Comparison of ENCODE assay signal across 19 cellular contexts in genomic region chr18:53887447-53887846, GRCh38.
"Had no signal": no experiment of that assay in that cellular context is flagged by ENCODE, and none has a peak within 500 bp of the region (broad histone marks: within the 10 kb centered on the region; RNA-seq: fewer than 3 reads in every experiment).

No MANE protein-coding gene starts in this region.

- H3K9me3 ChIP-seq: gastrocnemius medialis, left ventricle myocardium inferior, pancreas, right lobe of liver, suprapubic skin, thyroid gland, upper lobe of left lung, vagina had no signal

- H3K4me1 ChIP-seq: gastrocnemius medialis, left ventricle myocardium inferior, pancreas, right lobe of liver, suprapubic skin, thyroid gland, upper lobe of left lung, vagina had no signal

- H3K4me3 ChIP-seq: dorsolateral prefrontal cortex, gastrocnemius medialis, left ventricle myocardium inferior, lung, pancreas, right lobe of liver, suprapubic skin, thyroid gland, upper lobe of left lung, vagina had no signal

- DNase-seq: cortex of kidney; dorsolateral prefrontal cortex; effector CD8-positive, alpha-beta T cell; gastrocnemius medialis; glutamatergic neuron; left ventricle myocardium inferior; mesenchymal stem cell; naive B cell; occipital lobe; pancreas; right lobe of liver; stimulated activated CD4-positive, alpha-beta T cell treated with anti-CD3 and anti-CD28 coated beads, Interleukin-4, amount 100 ng/mL, for 1 hour; stimulated activated CD8-positive, alpha-beta memory T cell treated with anti-CD3 and anti-CD28 coated beads, Interleukin-4, amount 100 ng/mL, for 48 hours; stimulated activated naive CD8-positive, alpha-beta T cell treated with anti-CD3 and anti-CD28 coated beads, Interleukin-15, Interleukin-2, amounts not matched to agents 100 U/mL and 50 U/mL, for 24 hours; thyroid gland; upper lobe of left lung had no signal

- H3K27ac ChIP-seq: dorsolateral prefrontal cortex, gastrocnemius medialis, left ventricle myocardium inferior, pancreas, right lobe of liver, suprapubic skin, thyroid gland, upper lobe of left lung, vagina had no signal

- H3K36me3 ChIP-seq: gastrocnemius medialis, left ventricle myocardium inferior, pancreas, right lobe of liver, suprapubic skin, thyroid gland, upper lobe of left lung, vagina had no signal

- H3K27me3 ChIP-seq: gastrocnemius medialis, pancreas, right lobe of liver, suprapubic skin, thyroid gland, upper lobe of left lung, vagina had no signal
